ENCODE assay signal across 25 cellular contexts in genomic region chr15:100158368-100158767, GRCh38.
"Had no signal": no experiment of that assay in that cellular context is flagged by ENCODE, and none has a peak within 500 bp of the region (broad histone marks: within the 10 kb centered on the region; RNA-seq: fewer than 3 reads in every experiment).

No MANE protein-coding gene starts in this region.

- H3K4me1 ChIP-seq: esophagus squamous epithelium, heart right ventricle, parathyroid adenoma, right lobe of liver, thyroid gland, vagina had no signal

- H3K9me3 Mint-ChIP-seq: effector memory CD8-positive, alpha-beta T cell; memory B cell; naive thymus-derived CD4-positive, alpha-beta T cell; stimulated activated naive CD8-positive, alpha-beta T cell treated with anti-CD3 and anti-CD28 coated beads, Interleukin-15, amount 100 ng/mL, for 72 hours had no signal

- H3K9ac ChIP-seq: parathyroid adenoma had no signal

- H3K27ac ChIP-seq: esophagus squamous epithelium, heart right ventricle, parathyroid adenoma, right lobe of liver, thyroid gland, vagina had no signal

- H3K36me3 ChIP-seq: esophagus squamous epithelium, heart right ventricle, right lobe of liver, thyroid gland, vagina had no signal

- ATAC-seq: effector memory CD8-positive, alpha-beta T cell; heart right ventricle; left lobe of liver; naive thymus-derived CD4-positive, alpha-beta T cell; right lobe of liver; stimulated activated naive CD8-positive, alpha-beta T cell treated with anti-CD3 and anti-CD28 coated beads, Interleukin-15, amount 100 ng/mL, for 72 hours had no signal

- H2AFZ ChIP-seq: parathyroid adenoma had no signal

- DNase-seq: cortex of kidney; effector memory CD8-positive, alpha-beta T cell; erythroblast; esophagus squamous epithelium; foreskin melanocyte; glutamatergic neuron; heart right ventricle; hippocampal formation; midbrain; naive thymus-derived CD4-positive, alpha-beta T cell; right lobe of liver; small intestine; stimulated activated CD4-positive, alpha-beta T cell treated with anti-CD3 and anti-CD28 coated beads, Interleukin-15, amount 100 ng/mL, for 24 hours; stimulated activated CD4-positive, alpha-beta T cell treated with anti-CD3 and anti-CD28 coated beads, Interleukin-4, amount 100 ng/mL, for 1 hour; stimulated activated CD8-positive, alpha-beta memory T cell treated with anti-CD3 and anti-CD28 coated beads, Interleukin-4, amount 100 ng/mL, for 48 hours; stimulated activated naive CD4-positive, alpha-beta T cell; stimulated activated naive CD8-positive, alpha-beta T cell treated with anti-CD3 and anti-CD28 coated beads, Interleukin-15, amount 100 ng/mL, for 72 hours; trophoblast cell had no signal

- H3K4me3 ChIP-seq: esophagus squamous epithelium, heart right ventricle, lung, right lobe of liver, thyroid gland, vagina had no signal

- H3K27ac Mint-ChIP-seq: effector memory CD8-positive, alpha-beta T cell; memory B cell; naive thymus-derived CD4-positive, alpha-beta T cell; progenitor cell of endocrine pancreas; stimulated activated naive CD8-positive, alpha-beta T cell treated with anti-CD3 and anti-CD28 coated beads, Interleukin-15, amount 100 ng/mL, for 72 hours had no signal

- H3K9me3 ChIP-seq: esophagus squamous epithelium, heart right ventricle, right lobe of liver, thyroid gland, vagina had no signal

- H3K27me3 Mint-ChIP-seq: effector memory CD8-positive, alpha-beta T cell; memory B cell; progenitor cell of endocrine pancreas; stimulated activated naive CD8-positive, alpha-beta T cell treated with anti-CD3 and anti-CD28 coated beads, Interleukin-15, amount 100 ng/mL, for 72 hours had no signal

- H3K79me2 ChIP-seq: parathyroid adenoma had no signal

- H3K27me3 ChIP-seq: esophagus squamous epithelium, heart right ventricle, right lobe of liver, thyroid gland, vagina had no signal

- H3K36me3 Mint-ChIP-seq: memory B cell had no signal

- H3K4me1 Mint-ChIP-seq: memory B cell; naive thymus-derived CD4-positive, alpha-beta T cell; stimulated activated naive CD8-positive, alpha-beta T cell treated with anti-CD3 and anti-CD28 coated beads, Interleukin-15, amount 100 ng/mL, for 72 hours had no signal

- H3K4me3 Mint-ChIP-seq: effector memory CD8-positive, alpha-beta T cell; memory B cell; naive thymus-derived CD4-positive, alpha-beta T cell; stimulated activated naive CD8-positive, alpha-beta T cell treated with anti-CD3 and anti-CD28 coated beads, Interleukin-15, amount 100 ng/mL, for 72 hours had no signal
